In genomic region chr10:3123571-3124411, GRCh38 we compare ENCODE assay signal across 17 cellular contexts.
"Had no signal": no experiment of that assay in that cellular context is flagged by ENCODE, and none has a peak within 500 bp of the region (broad histone marks: within the 10 kb centered on the region; RNA-seq: fewer than 3 reads in every experiment).

No MANE protein-coding gene starts in this region.

- H3K4me3 Mint-ChIP-seq: activated naive CD8-positive, alpha-beta T cell treated with anti-CD3 and anti-CD28 coated beads, Interleukin-2, amount 10 ng/mL, durations not matched to agents 7 days and 5 days; activated T-helper 1 cell treated with anti-CD3 and anti-CD28 coated beads, Interleukin-12 subunit alpha, Interleukin-12 subunit beta, Interleukin-2, Interleukin-4 antibody, amounts not matched to agents 30 ng/mL and 10 ng/mL and 1 ng/mL, durations not matched to agents 14 hours and 24 hours and 36 hours; immature natural killer cell; naive B cell; stimulated activated memory B cell treated with anti-CD40 and anti-IgM and Interleukin-4, amounts not matched to agents 10 μg/mL and 1 μg/mL and 100 μg/mL, for 72 hours; WTC11 had no signal

- H3K27me3 Mint-ChIP-seq: activated naive CD8-positive, alpha-beta T cell treated with anti-CD3 and anti-CD28 coated beads, Interleukin-2, amount 10 ng/mL, durations not matched to agents 7 days and 5 days; effector memory CD8-positive, alpha-beta T cell; naive B cell; stimulated activated memory B cell treated with anti-CD40 and anti-IgM and Interleukin-4, amounts not matched to agents 10 μg/mL and 1 μg/mL and 100 μg/mL, for 72 hours had no signal

- H3K27ac Mint-ChIP-seq: activated naive CD8-positive, alpha-beta T cell treated with anti-CD3 and anti-CD28 coated beads, Interleukin-2, amount 10 ng/mL, durations not matched to agents 7 days and 5 days; activated T-helper 1 cell treated with anti-CD3 and anti-CD28 coated beads, Interleukin-12 subunit alpha, Interleukin-12 subunit beta, Interleukin-2, Interleukin-4 antibody, amounts not matched to agents 30 ng/mL and 10 ng/mL and 1 ng/mL, durations not matched to agents 14 hours and 24 hours and 36 hours; immature natural killer cell; stimulated activated memory B cell treated with anti-CD40 and anti-IgM and Interleukin-4, amounts not matched to agents 10 μg/mL and 1 μg/mL and 100 μg/mL, for 72 hours; WTC11 had no signal

- H3K4me1 Mint-ChIP-seq: activated naive CD8-positive, alpha-beta T cell treated with anti-CD3 and anti-CD28 coated beads, Interleukin-2, amount 10 ng/mL, durations not matched to agents 7 days and 5 days; immature natural killer cell; naive B cell; WTC11 had no signal

- DNase-seq: activated CD4-positive, alpha-beta T cell treated with anti-CD3 and anti-CD28 coated beads for 4 hours; activated naive CD4-positive, alpha-beta T cell; activated naive CD8-positive, alpha-beta T cell treated with anti-CD3 and anti-CD28 coated beads, Interleukin-2, amount 10 ng/mL, durations not matched to agents 7 days and 5 days; brain microvascular endothelial cell; dermis blood vessel endothelial cell; effector memory CD8-positive, alpha-beta T cell; foreskin melanocyte; immature natural killer cell; mammary epithelial cell; naive B cell; T-helper 2 cell had no signal

- ATAC-seq: effector memory CD8-positive, alpha-beta T cell; stimulated activated memory B cell treated with anti-CD40 and anti-IgM and Interleukin-4, amounts not matched to agents 10 μg/mL and 1 μg/mL and 100 μg/mL, for 72 hours; WTC11 had no signal

- H3K27ac ChIP-seq: brain microvascular endothelial cell, epithelial cell of prostate, parathyroid adenoma, tibial nerve had no signal

- H3K27me3 ChIP-seq: brain microvascular endothelial cell, tibial nerve had no signal

- H3K4me1 ChIP-seq: parathyroid adenoma had no signal

- H3K9me3 Mint-ChIP-seq: activated naive CD8-positive, alpha-beta T cell treated with anti-CD3 and anti-CD28 coated beads, Interleukin-2, amount 10 ng/mL, durations not matched to agents 7 days and 5 days; activated T-helper 1 cell treated with anti-CD3 and anti-CD28 coated beads, Interleukin-12 subunit alpha, Interleukin-12 subunit beta, Interleukin-2, Interleukin-4 antibody, amounts not matched to agents 30 ng/mL and 10 ng/mL and 1 ng/mL, durations not matched to agents 14 hours and 24 hours and 36 hours; effector memory CD8-positive, alpha-beta T cell; immature natural killer cell; stimulated activated memory B cell treated with anti-CD40 and anti-IgM and Interleukin-4, amounts not matched to agents 10 μg/mL and 1 μg/mL and 100 μg/mL, for 72 hours; WTC11 had no signal

- H3K4me3 ChIP-seq: tibial nerve had no signal
